Comparison of ENCODE assay signal across 19 cellular contexts in genomic region chr10:13699216-13699615, GRCh38.
DNase-seq lines count a peak whose midpoint lies in the region; ATAC-seq and TF ChIP-seq lines count a peak whose summit lies in the region.
"Had no signal": no experiment of that assay in that cellular context is flagged by ENCODE, and none has a peak within 500 bp of the region (broad histone marks: within the 10 kb centered on the region; RNA-seq: fewer than 3 reads in every experiment).

No MANE protein-coding gene starts in this region.

- no peaks in the 10 kb centered on the region for H3K9me3 ChIP-seq in neuronal stem cell (replicated peaks in 1 of 2; ENCODE audit: control insufficient read depth in 2 of 2, insufficient read depth in 1 of 2, low read depth in 1 of 2, low read length in 2 of 2)
- H3K9me3 ChIP-seq: BLaER1 had no signal

- peaks cover 63% of the 10 kb centered on the region for H3K36me3 Mint-ChIP-seq in HFFc6 (ENCODE audit: low read depth)
- H3K36me3 Mint-ChIP-seq: CD4-positive, alpha-beta memory T cell had no signal

- CTCF ChIA-PET in RWPE1 (lab: Yijun Ruan, JAX): interaction anchor here (0.7 kb wide), 1 partner anchor 10 kb away, joined by 3 read pairs; no protein-coding TSS in a partner anchor

- no peak overlapping the region for H3K4me3 Mint-ChIP-seq in HFFc6
- H3K4me3 Mint-ChIP-seq: CD4-positive, alpha-beta memory T cell; GM23338 had no signal

- H3K4ac ChIP-seq in neuronal stem cell (ENCODE audit: low read length): no peak overlapping the region

- H4K91ac ChIP-seq in neuronal stem cell (ENCODE audit: low read depth, low read length, poor library complexity): no peak overlapping the region

- H3K4me1 ChIP-seq in neuronal stem cell (ENCODE audit: control insufficient read depth in 2 of 2, insufficient read depth in 1 of 2, low read depth in 1 of 2, low read length in 2 of 2): peaks cover 0 to 3% of the 10 kb centered on the region in 2 donors

- peaks cover 51% of the 10 kb centered on the region for H3K4me1 Mint-ChIP-seq in HFFc6 (ENCODE audit: low read depth)
- H3K4me1 Mint-ChIP-seq: CD4-positive, alpha-beta memory T cell had no signal

- H3K79me1 ChIP-seq in neuronal stem cell (ENCODE audit: low read depth, low read length): no peaks in the 10 kb centered on the region

- H3K4me2 ChIP-seq in neuronal stem cell (ENCODE audit: insufficient read depth, low read length, poor library complexity, severe bottlenecking): no peak overlapping the region
- H3K4me2 ChIP-seq: BLaER1, GM23338, KMS-11 had no signal

- no peaks in the 10 kb centered on the region for H3K9me3 Mint-ChIP-seq in HFFc6
- H3K9me3 Mint-ChIP-seq: GM23338 had no signal

- peak overlapping the region; percentile 42; the same call in 1 of the 2 replicates for H3K27ac Mint-ChIP-seq in HFFc6
- H3K27ac Mint-ChIP-seq: CD4-positive, alpha-beta memory T cell; GM23338 had no signal

- no peak overlapping the region for H2BK15ac ChIP-seq in neuronal stem cell (ENCODE audit: low read length)

- H3K27me3 ChIP-seq in neuronal stem cell (ENCODE audit: control insufficient read depth in 3 of 3, insufficient read depth in 3 of 3, low read depth in 1 of 3, low read length in 3 of 3) (peaks cover 0 to 2% (median 0%) of the 10 kb centered on the region in 3 experiments), dorsolateral prefrontal cortex (no peaks in the 10 kb centered on the region)
- H3K27me3 ChIP-seq: BLaER1 had no signal

- TF ChIP-seq CTCF in HFFc6 (IDR thresholded peaks at IDR 0.05): no peak
- TF ChIP-seq CTCF in RWPE1 (conservative IDR thresholded peaks at IDR 0.05; ENCODE audit: low read depth): no peak
- TF ChIP-seq CTCF in dorsolateral prefrontal cortex (IDR thresholded peaks at IDR 0.05 in 54 of 56, conservative IDR thresholded peaks at IDR 0.05 in 2 of 56; ENCODE audit: low read depth in 1 of 56, partially characterized antibody in 56 of 56): no peak

- peaks cover 2% of the 10 kb centered on the region; the same call in 1 of the 2 replicates for H3K27me3 Mint-ChIP-seq in HFFc6 (ENCODE audit: insufficient read depth)

- no peak overlapping the region for H2BK5ac ChIP-seq in neuronal stem cell (ENCODE audit: low read length)

- H3K18ac ChIP-seq in neuronal stem cell (ENCODE audit: low read length): peak overlapping the region; percentile 33

- no CpG with 5 or more reads among the region's 10 CpGs for WGBS in neuronal stem cell (ENCODE audit: extremely low coverage in 2 of 2, insufficient read length in 2 of 2, insufficient replicate concordance in 1 of 2), 2 donors

- H3K36me3 ChIP-seq in neuronal stem cell (replicated peaks in 1 of 2; ENCODE audit: control insufficient read depth in 2 of 2, insufficient read depth in 2 of 2, low read length in 2 of 2): peaks cover 28 to 96% of the 10 kb centered on the region in 2 donors
- H3K36me3 ChIP-seq: BLaER1 had no signal

- H3K27ac ChIP-seq in RWPE1 (peak overlapping the region; percentile 68), neuronal stem cell (replicated peaks; ENCODE audit: low read length) (no peak overlapping the region), dorsolateral prefrontal cortex (no peak overlapping the region)
- H3K27ac ChIP-seq: BLaER1, KMS-11, SK-N-MC had no signal

- no peak overlapping the region for H2BK12ac ChIP-seq in neuronal stem cell (ENCODE audit: low read length)

- H3K9ac ChIP-seq in neuronal stem cell (ENCODE audit: low read depth, low read length, poor library complexity): no peak overlapping the region
- H3K9ac ChIP-seq: BLaER1, KMS-11 had no signal

- no peak overlapping the region for H3K23ac ChIP-seq in neuronal stem cell (ENCODE audit: low read depth, low read length, poor library complexity)

- ATAC-seq in left ventricle myocardium superior (peak; percentile 46), GM21576 (IDR thresholded peaks at IDR 0.05; ENCODE audit: unreplicated experiment) (no peak)
- ATAC-seq: GM12878, GM23338, PC-3 had no signal

- H2AK5ac ChIP-seq in neuronal stem cell (ENCODE audit: low read depth, low read length): no peak overlapping the region

- no peak overlapping the region for H2AFZ ChIP-seq in neuronal stem cell (ENCODE audit: low read length)
- H2AFZ ChIP-seq: GM23338 had no signal

- intact Hi-C loops in left ventricle myocardium superior (cut with micrococcal nuclease): no loop called here
- intact Hi-C loops in dorsolateral prefrontal cortex (cut with DNase I): no loop called here

- DNase-seq in HFFc6: no peak
- DNase-seq in RWPE1 (ENCODE audit: low spot score): no peak
- peak; percentile 62 for DNase-seq in left ventricle myocardium superior
- no peak for DNase-seq in neuronal stem cell (ENCODE audit: low spot score)
- no peak for DNase-seq in H4 (ENCODE audit: low spot score)
- DNase-seq in dorsolateral prefrontal cortex: no peak
- DNase-seq: CD4-positive, alpha-beta memory T cell; EL; NCI-H1417; NCI-H1930; NCI-H345; NCI-H524 treated with DMSO at 0.1 percent for 48 hours; PC-3 had no signal

- no peak overlapping the region for H4K8ac ChIP-seq in neuronal stem cell (ENCODE audit: low read depth, low read length)

- POLR2A ChIA-PET in RWPE1 (lab: Yijun Ruan, JAX; ENCODE audit: low non-redundant PET): no interaction called here

- no peak overlapping the region for H2BK120ac ChIP-seq in neuronal stem cell (ENCODE audit: low read depth, low read length)

- H3K4me3 ChIP-seq in neuronal stem cell (ENCODE audit: low read length in 2 of 2): no peak overlapping the region
- no peak overlapping the region for H3K4me3 ChIP-seq in dorsolateral prefrontal cortex
- H3K4me3 ChIP-seq: BLaER1, GM12878, GM23338, SK-N-MC had no signal

- no peak overlapping the region for H3K14ac ChIP-seq in neuronal stem cell (ENCODE audit: low read length)
